ENCODE assay signal across 8 cellular contexts in genomic region chr16:30112197-30113030, GRCh38. TPM values are rescaled to one million over a fixed set of nuclear protein-coding genes. Genes with fewer than 3 reads are reported as not detected.
DNase-seq lines count a peak whose midpoint lies in the region; ATAC-seq and TF ChIP-seq lines count a peak whose summit lies in the region.

No MANE protein-coding gene starts in this region.

- H3K36me3 ChIP-seq in lung (ENCODE audit: control insufficient read depth in 2 of 2, insufficient read depth in 2 of 2, low read length in 2 of 2), result peaks cover 0 to 45% of the 10 kb centered on the region in 2 donors

- peaks cover 7% of the 10 kb centered on the region for H3K4me1 Mint-ChIP-seq in CD14-positive monocyte

- H3K27ac ChIP-seq in lung (ENCODE audit: low read depth in 1 of 2, low read length in 1 of 2), result peak overlapping the region in 1 of 2 donors; percentile 0

- peak; percentile 68 for TF ChIP-seq CTCF in CD14-positive monocyte (IDR thresholded peaks at IDR 0.05)
- peak; percentile 42 for TF ChIP-seq CTCF in WI38 (IDR thresholded peaks at IDR 0.05; ENCODE audit: low read depth, low read length)
- peak; percentile 1 for TF ChIP-seq CTCF in lung (IDR thresholded peaks at IDR 0.05; ENCODE audit: control extremely low read depth, extremely low read depth)

- peak; percentile 59 for ATAC-seq in lung (ENCODE audit: insufficient read depth, low FRiP score)
- ATAC-seq in GM19035 (IDR thresholded peaks at IDR 0.05; ENCODE audit: unreplicated experiment), result no peak

- H3K27me3 Mint-ChIP-seq in CD14-positive monocyte (ENCODE audit: low read depth in 3 of 3), result peaks cover 0 to 1% (median 0%) of the 10 kb centered on the region in 3 donors

- H3K9me3 ChIP-seq in lung (ENCODE audit: control insufficient read depth in 2 of 2, insufficient read depth in 1 of 2, low read length in 1 of 2), result no peaks in the 10 kb centered on the region

- H3K4me3 ChIP-seq in WI38 (ENCODE audit: low read depth, low read length) (no peak overlapping the region), lung (no peak overlapping the region)

- peak overlapping the region in 1 of 7 donors; percentile 58 for H3K27ac Mint-ChIP-seq in CD14-positive monocyte

- peak; percentile 51 for DNase-seq in CD14-positive monocyte (ENCODE audit: low spot score)
- DNase-seq in HT-29 (ENCODE audit: low spot score), result peak; percentile 71
- peak; percentile 21 for DNase-seq in central memory CD4-positive, alpha-beta T cell
- no peak for DNase-seq in lung (ENCODE audit: low spot score)
- peak; percentile 53 for DNase-seq in stimulated activated naive CD4-positive, alpha-beta T cell treated with Interleukin-2 at 50 U/mL for 16 hours (lab: John Stamatoyannopoulos, UW)
- no peak for DNase-seq in cerebellar nuclear complex (lab: John Stamatoyannopoulos, UW)

- H3K27me3 ChIP-seq in lung (ENCODE audit: control insufficient read depth, insufficient read depth), result no peaks in the 10 kb centered on the region

- intact Hi-C loops in CD14-positive monocyte (cut with micrococcal nuclease), result no loop called here

- H3K36me3 Mint-ChIP-seq in CD14-positive monocyte, result peaks cover 51 to 90% of the 10 kb centered on the region in 2 donors

- 84 to 87% methylated on average over 29 of the region's 29 CpGs for WGBS in lung, 2 donors

- H3K4me1 ChIP-seq in lung (ENCODE audit: control insufficient read depth in 2 of 2, insufficient read depth in 2 of 2, low read length in 2 of 2), result peaks cover 0 to 3% of the 10 kb centered on the region in 2 donors

- H3K9me3 Mint-ChIP-seq in CD14-positive monocyte, result peaks cover 0 to 5% (median 0%) of the 10 kb centered on the region in 7 donors

- no peak overlapping the region for H3K4me3 Mint-ChIP-seq in CD14-positive monocyte

RNA-seq across cellular contexts. Expression of gene GDPD3, which starts 0.9 kb away (rescaled TPM):
- polyA plus RNA-seq in CD14-positive monocyte, result not detected
- total RNA-seq in HT-29 (2014; rRNA removed; shearing (Covaris generic)), result 1.2 and 1.5 TPM in 2 replicates
- total RNA-seq in lung, result 1 to 10 TPM; 5.1 to 5.8 TPM
- polyA plus RNA-seq in lung, result 1 to 10 TPM; 4.1 to 6.0 TPM

RNA-seq across cellular contexts. Expression of gene MAPK3, which starts 10.6 kb away (rescaled TPM):
- 10 to 100 TPM in 1 of 2 donors, 1 to 10 TPM in 1; 8.1 to 10.2 TPM for polyA plus RNA-seq in CD14-positive monocyte
- 34.5 and 39.2 TPM in 2 replicates for total RNA-seq in HT-29 (2014; rRNA removed; shearing (Covaris generic))
- 10 to 100 TPM; 50.3 to 96.7 TPM for total RNA-seq in lung
- polyA plus RNA-seq in lung, result 10 to 100 TPM; 65.7 to 83.8 TPM

RNA-seq across cellular contexts. Expression of gene YPEL3, which starts 16.4 kb away (rescaled TPM):
- 100 to 1,000 TPM; 182 to 235 TPM for polyA plus RNA-seq in CD14-positive monocyte
- total RNA-seq in HT-29 (2014; rRNA removed; shearing (Covaris generic)), result 14.3 and 16.2 TPM in 2 replicates
- total RNA-seq in lung, result 10 to 100 TPM; 56.2 to 69.0 TPM
- 100 to 1,000 TPM; 118 to 208 TPM for polyA plus RNA-seq in lung

RNA-seq across cellular contexts. Expression of gene TBX6, which starts 20.7 kb away (rescaled TPM):
- polyA plus RNA-seq in CD14-positive monocyte, result under 1 TPM; 0.10 to 0.11 TPM
- 2.5 and 3.5 TPM in 2 replicates for total RNA-seq in HT-29 (2014; rRNA removed; shearing (Covaris generic))
- 1 to 10 TPM in 1 of 2 donors, under 1 TPM in 1; 0.60 to 1.7 TPM for total RNA-seq in lung
- 1 to 10 TPM; 1.1 to 1.6 TPM for polyA plus RNA-seq in lung

RNA-seq across cellular contexts. Expression of gene PPP4C, which starts 36.6 kb away (rescaled TPM):
- polyA plus RNA-seq in CD14-positive monocyte, result 100 to 1,000 TPM; 279 to 388 TPM
- total RNA-seq in HT-29 (2014; rRNA removed; shearing (Covaris generic)), result 215 and 226 TPM in 2 replicates
- 10 to 100 TPM; 51.7 to 90.7 TPM for total RNA-seq in lung
- polyA plus RNA-seq in lung, result 100 to 1,000 TPM; 113 to 143 TPM

Comparison
In these comparisons a context has a peak if more than half of its experiments do, and no peak if none do; other contexts are left out.
1. DNase-seq: peak in CD14-positive monocyte (single experiment), HT-29 (single experiment), central memory CD4-positive, alpha-beta T cell (single experiment) and stimulated activated naive CD4-positive, alpha-beta T cell treated with Interleukin-2 at 50 U/mL for 16 hours (single experiment); none in lung (single experiment) and cerebellar nuclear complex (0 of 2).
2. CTCF ChIP-seq: peak in every context shown above with its lines; median percentile 68 in CD14-positive monocyte; 42 in WI38; 1 in lung.